Comparison of ENCODE assay signal across 25 cellular contexts in the genomic region with DNA sequence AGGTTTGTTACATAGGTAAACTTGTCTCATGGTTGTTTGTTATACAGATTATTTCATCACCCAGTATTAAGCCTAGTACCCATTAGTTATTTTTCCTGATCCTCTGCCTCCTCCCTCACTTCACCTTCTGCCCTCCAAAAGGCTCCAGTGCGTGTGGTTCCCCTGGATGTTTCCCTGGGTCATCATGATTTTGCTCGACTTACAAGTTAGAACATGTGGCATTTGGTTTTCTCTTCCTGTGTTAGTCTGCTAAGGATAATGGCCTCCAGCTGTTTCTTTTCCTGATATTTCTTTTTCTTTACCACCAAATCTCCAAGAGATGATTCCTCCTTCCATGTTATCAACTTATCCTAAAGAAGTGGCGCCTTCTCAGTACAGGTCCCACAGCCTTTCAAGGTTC.
DNase-seq lines count a peak whose midpoint lies in the region; ATAC-seq and TF ChIP-seq lines count a peak whose summit lies in the region.
"Had no signal": no experiment of that assay in that cellular context is flagged by ENCODE, and none has a peak within 500 bp of the region (broad histone marks: within the 10 kb centered on the region; RNA-seq: fewer than 3 reads in every experiment).

No MANE protein-coding gene starts in this region.

- H2BK120ac ChIP-seq in H9 (ENCODE audit: low read depth, low read length, poor library complexity, severe bottlenecking): no peak overlapping the region

- no peak overlapping the region for H2BK12ac ChIP-seq in H9 (ENCODE audit: insufficient read length, low read depth, low read length)

- H3K23me2 ChIP-seq in H9 (ENCODE audit: insufficient read length, low read depth, low read length, poor library complexity, severe bottlenecking): no peaks in the 10 kb centered on the region

- peaks cover 5 to 6% of the 10 kb centered on the region in 2 experiments; a peak in 4 of 5 replicates for H3K9me3 Mint-ChIP-seq in H9
- H3K9me3 Mint-ChIP-seq in WTC11: peaks cover 7% of the 10 kb centered on the region

- H3K18ac ChIP-seq in H9 (ENCODE audit: insufficient read length, low read depth, low read length): no peak overlapping the region

- H3K56ac ChIP-seq in H9 (ENCODE audit: insufficient read length, low read depth, low read length): no peak overlapping the region

- no peak overlapping the region for H3K4ac ChIP-seq in H9 (ENCODE audit: low read depth, low read length)

- no peak overlapping the region for H4K8ac ChIP-seq in H9 (replicated peaks; ENCODE audit: insufficient read length, low read depth, low read length)

- no peak overlapping the region for H4K91ac ChIP-seq in H9 (ENCODE audit: insufficient read length, low read depth, low read length)

- no CpG with 5 or more reads among the region's 3 CpGs for WGBS in H9 (ENCODE audit: extremely low coverage, insufficient read length, low lambda C conversion rate)

- H2BK15ac ChIP-seq in H9 (ENCODE audit: low read depth, low read length): no peak overlapping the region

- H3K4me3 Mint-ChIP-seq in H9 (no peak overlapping the region), WTC11 (no peak overlapping the region)
- H3K4me3 Mint-ChIP-seq: activated T-cell treated with anti-CD3 and anti-CD28 coated beads, Interleukin-2, amount 50 U/mL, for 4 hours; naive B cell; stimulated activated effector memory CD8-positive, alpha-beta T cell treated with anti-CD3 and anti-CD28 coated beads, Interleukin-12 subunit alpha, Interleukin-12 subunit beta, amount 100 ng/mL, for 72 hours; T-helper 1 cell treated with Interleukin-12 subunit alpha and Interleukin-12 subunit beta and Interleukin-4 antibody, amounts not matched to agents 30 μg/mL and 1 μg/mL, for 36 hours had no signal

- no peak overlapping the region for H4K5ac ChIP-seq in H9 (ENCODE audit: insufficient read length, low read depth, low read length)

- H3K9me3 ChIP-seq in H9 (ENCODE audit: control insufficient read depth, low read depth, low read length): no peaks in the 10 kb centered on the region
- peaks cover 4% of the 10 kb centered on the region for H3K9me3 ChIP-seq in left ventricle myocardium inferior (replicated peaks)
- H3K9me3 ChIP-seq: A549, colonic mucosa, SJCRH30 had no signal

- ATAC-seq in WTC11: no peak
- ATAC-seq in foreskin keratinocyte: peak; percentile 69
- ATAC-seq in HG02885 (IDR thresholded peaks at IDR 0.05; ENCODE audit: poor library complexity, unreplicated experiment): no peak
- ATAC-seq: A549; activated T-cell treated with anti-CD3 and anti-CD28 coated beads, Interleukin-2, amount 50 U/mL, for 4 hours; esophagus mucosa; K562; stimulated activated effector memory CD8-positive, alpha-beta T cell treated with anti-CD3 and anti-CD28 coated beads, Interleukin-12 subunit alpha, Interleukin-12 subunit beta, amount 100 ng/mL, for 72 hours had no signal

- no peaks in the 10 kb centered on the region for H3K36me3 ChIP-seq in ACC112 (ENCODE audit: insufficient read depth, low read length)
- H3K36me3 ChIP-seq in left ventricle myocardium inferior: no peaks in the 10 kb centered on the region
- H3K36me3 ChIP-seq: colonic mucosa, SJCRH30 had no signal

- intact Hi-C loops in left ventricle myocardium inferior (cut with micrococcal nuclease): no loop called here

- CTCF ChIA-PET in WTC11 (lab: Charles Lee): no interaction called here

- no peak overlapping the region for H2BK20ac ChIP-seq in H9 (ENCODE audit: low read depth, low read length, poor library complexity, severe bottlenecking)

- H3K27ac ChIP-seq in ACC112 (ENCODE audit: low read depth, low read length) (0 out of 2 replicates have a peak overlapping the region, but pooled peaks have one; percentile 3), H9 (ENCODE audit: insufficient read length, low read depth, low read length) (no peak overlapping the region), foreskin keratinocyte (no peak overlapping the region), left ventricle myocardium inferior (replicated peaks) (no peak overlapping the region), caudate nucleus (ENCODE audit: low read depth, low read length) (no peak overlapping the region)
- H3K27ac ChIP-seq: A549, colonic mucosa, SJCRH30 had no signal

- H3K4me1 ChIP-seq in ACC112 (ENCODE audit: control insufficient read depth, insufficient read depth, low read length, unreplicated experiment) (peaks cover 16% of the 10 kb centered on the region), H9 (ENCODE audit: insufficient read depth, low read length) (no peaks in the 10 kb centered on the region), foreskin keratinocyte (peaks cover 5% of the 10 kb centered on the region), left ventricle myocardium inferior (no peaks in the 10 kb centered on the region)
- H3K4me1 ChIP-seq: A549, colonic mucosa, SJCRH30 had no signal

- H3K4me2 ChIP-seq in H9 (ENCODE audit: insufficient read depth, insufficient read length, low read length): no peak overlapping the region
- H3K4me2 ChIP-seq: A549 had no signal

- H3K27ac Mint-ChIP-seq in H9 (peak overlapping the region; percentile 37 to 87 (median 71); a peak in 4 of 7 replicates), WTC11 (peak overlapping the region; percentile 46; the same call in 1 of the 2 replicates)
- H3K27ac Mint-ChIP-seq: brain; naive B cell; stimulated activated effector memory CD8-positive, alpha-beta T cell treated with anti-CD3 and anti-CD28 coated beads, Interleukin-12 subunit alpha, Interleukin-12 subunit beta, amount 100 ng/mL, for 72 hours; T-helper 1 cell treated with Interleukin-12 subunit alpha and Interleukin-12 subunit beta and Interleukin-4 antibody, amounts not matched to agents 30 μg/mL and 1 μg/mL, for 36 hours had no signal

- no peak for TF ChIP-seq CTCF in H9 (conservative IDR thresholded peaks at IDR 0.05)
- TF ChIP-seq CTCF in WTC11 (IDR thresholded peaks at IDR 0.05): no peak
- no peak for TF ChIP-seq CTCF in foreskin keratinocyte (conservative IDR thresholded peaks at IDR 0.05)
- no peak for TF ChIP-seq CTCF in left ventricle myocardium inferior (IDR thresholded peaks at IDR 0.05; ENCODE audit: borderline replicate concordance)

- H3T11ph ChIP-seq in H9 (ENCODE audit: low read length): no peak overlapping the region

- POLR2A ChIA-PET in WTC11 (lab: Charles Lee): no interaction called here

- H3K23ac ChIP-seq in H9 (ENCODE audit: insufficient read length, low read depth, low read length): no peak overlapping the region

- no peaks in the 10 kb centered on the region for H3K79me2 ChIP-seq in ACC112 (ENCODE audit: control insufficient read depth, insufficient read depth, low read length, unreplicated experiment)
- no peaks in the 10 kb centered on the region for H3K79me2 ChIP-seq in H9 (ENCODE audit: insufficient read depth, low read length)

- H3K79me1 ChIP-seq in H9 (ENCODE audit: insufficient read depth, low read depth, low read length, poor library complexity, severe bottlenecking): no peaks in the 10 kb centered on the region

- H2BK5ac ChIP-seq in H9 (ENCODE audit: insufficient read length, low read length): no peak overlapping the region

- H3K27me3 Mint-ChIP-seq in H9 (ENCODE audit: low read depth) (no peaks in the 10 kb centered on the region; the same call in 1 of the 2 replicates), WTC11 (ENCODE audit: low read depth) (no peaks in the 10 kb centered on the region)
- H3K27me3 Mint-ChIP-seq: brain, naive B cell had no signal

- H3K14ac ChIP-seq in H9 (ENCODE audit: insufficient read depth, low read length): no peak overlapping the region

- H2AFZ ChIP-seq in ACC112 (ENCODE audit: low read length, unreplicated experiment) (peak overlapping the region; percentile 100), H9 (ENCODE audit: low read length) (no peak overlapping the region)

- H3K4me1 Mint-ChIP-seq in H9: peaks cover 8 to 9% of the 10 kb centered on the region in 2 experiments
- H3K4me1 Mint-ChIP-seq in WTC11: peaks cover 8% of the 10 kb centered on the region
- H3K4me1 Mint-ChIP-seq: brain; naive B cell; stimulated activated effector memory CD8-positive, alpha-beta T cell treated with anti-CD3 and anti-CD28 coated beads, Interleukin-12 subunit alpha, Interleukin-12 subunit beta, amount 100 ng/mL, for 72 hours had no signal

- no peaks in the 10 kb centered on the region for H3K27me3 ChIP-seq in ACC112 (ENCODE audit: insufficient read depth, low read length)
- no peaks in the 10 kb centered on the region for H3K27me3 ChIP-seq in H9 (ENCODE audit: insufficient read depth, low read length)
- H3K27me3 ChIP-seq in foreskin keratinocyte: no peaks in the 10 kb centered on the region
- no peaks in the 10 kb centered on the region for H3K27me3 ChIP-seq in left ventricle myocardium inferior (ENCODE audit: low read depth)
- H3K27me3 ChIP-seq: colonic mucosa, SJCRH30 had no signal

- H3K4me3 ChIP-seq in ACC112 (ENCODE audit: low read depth, low read length): peak overlapping the region; percentile 70
- no peak overlapping the region for H3K4me3 ChIP-seq in left ventricle myocardium inferior
- H3K4me3 ChIP-seq: A549, colonic mucosa, GM12878, K562, SJCRH30 had no signal

- no peaks in the 10 kb centered on the region; a peak in 1 of 7 replicates for H3K36me3 Mint-ChIP-seq in H9 (ENCODE audit: insufficient read depth in 1 of 3, low read depth in 3 of 3)
- no peaks in the 10 kb centered on the region for H3K36me3 Mint-ChIP-seq in WTC11
- H3K36me3 Mint-ChIP-seq: brain; naive B cell; stimulated activated effector memory CD8-positive, alpha-beta T cell treated with anti-CD3 and anti-CD28 coated beads, Interleukin-12 subunit alpha, Interleukin-12 subunit beta, amount 100 ng/mL, for 72 hours had no signal

- no peaks in the 10 kb centered on the region for H4K20me1 ChIP-seq in H9 (ENCODE audit: control insufficient read depth, insufficient read depth, insufficient read length)

- no peak overlapping the region for H2AK5ac ChIP-seq in H9 (ENCODE audit: insufficient read length, low read length)

- DNase-seq in H9: no peak
- DNase-seq in WTC11 (ENCODE audit: low spot score): no peak
- peak; percentile 31 to 51 for DNase-seq in foreskin keratinocyte
- no peak for DNase-seq in foreskin melanocyte
- no peak for DNase-seq in left ventricle myocardium inferior
- no peak for DNase-seq in caudate nucleus (lab: John Stamatoyannopoulos, UW)
- DNase-seq: activated T-cell treated with anti-CD3 and anti-CD28 coated beads, Interleukin-2, amount 50 U/mL, for 4 hours; colonic mucosa; COR-L47; effector memory CD4-positive, alpha-beta T cell; kidney glomerular epithelial cell; naive B cell; NCI-H2171; NCI-H524 treated with DMSO at 0.1 percent for 48 hours; stimulated activated CD4-positive, alpha-beta T cell treated with anti-CD3 and anti-CD28 coated beads, Interleukin-2, amount 100 ng/mL, for 48 hours had no signal

- no peak overlapping the region for H3K9ac ChIP-seq in H9 (ENCODE audit: extremely low read depth, insufficient read length, low read length)

Comparison
In these comparisons a context has a peak if more than half of its experiments do, and no peak if none do; other contexts are left out.
1. DNase-seq: peak in foreskin keratinocyte (2 of 2); none in H9 (single experiment), WTC11 (single experiment), foreskin melanocyte (single experiment), left ventricle myocardium inferior (single experiment) and caudate nucleus (0 of 61).